Comparison of ENCODE assay signal across 25 cellular contexts in the genomic region with DNA sequence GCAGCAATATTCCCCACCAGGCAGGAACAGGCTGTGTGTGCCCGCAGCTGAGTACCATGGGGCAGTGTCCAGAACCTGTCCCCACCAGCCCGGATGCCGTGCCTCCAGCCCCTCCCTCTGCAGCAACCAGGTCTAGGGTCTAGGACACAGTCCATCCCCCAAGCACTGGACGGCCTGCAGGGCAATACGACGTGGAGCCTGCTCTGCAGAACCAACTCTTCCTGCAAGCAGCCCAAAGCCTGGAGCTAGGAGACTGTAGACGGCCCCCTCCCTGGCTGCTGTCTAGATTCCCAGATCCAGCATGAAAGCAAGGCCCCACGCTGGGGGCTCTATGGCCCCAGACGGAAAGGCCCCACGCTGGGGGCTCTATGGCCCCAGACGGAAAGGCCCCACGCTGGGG.
DNase-seq lines count a peak whose midpoint lies in the region; ATAC-seq, FAIRE-seq and TF ChIP-seq lines count a peak whose summit lies in the region.
"Had no signal": no experiment of that assay in that cellular context is flagged by ENCODE, and none has a peak within 500 bp of the region (broad histone marks: within the 10 kb centered on the region; RNA-seq: fewer than 3 reads in every experiment).

No MANE protein-coding gene starts in this region.

- intact Hi-C loops in A673 (cut with micrococcal nuclease; ENCODE audit: unreplicated experiment) (loop anchor here (2.0 to 10.0 kb wide), 2 partner anchors 84 to 196 kb away; no protein-coding TSS in a partner anchor), HepG2 (cut with micrococcal nuclease; ENCODE audit: unreplicated experiment) (no loop called here), sigmoid colon (cut with DNase I) (no loop called here)

- H3K27ac ChIP-seq in A673 (ENCODE audit: low read depth, low read length, poor library complexity, severe bottlenecking) (peak overlapping the region; percentile 88), HepG2 (ENCODE audit: extremely low read length, insufficient read depth, low read length) (no peak overlapping the region), sigmoid colon (peak overlapping the region in 1 of 4 donors; percentile 58)
- H3K27ac ChIP-seq: brain microvascular endothelial cell, C4-2B had no signal

- no peak overlapping the region for H3K9ac ChIP-seq in HepG2 (ENCODE audit: insufficient read depth, low read depth, low read length)

- TF ChIP-seq CTCF in A673 (conservative IDR thresholded peaks at IDR 0.05; ENCODE audit: low read depth, low read length) (no peak), HepG2 (CRISPR knock-in tag; IDR thresholded peaks at IDR 0.05) (no peak), sigmoid colon (IDR thresholded peaks at IDR 0.05) (no peak)

- no peak for FAIRE-seq in HepG2 (lab: Jason Lieb, UNC)
- FAIRE-seq: small intestine had no signal

- peak; percentile 20; the same call in 2 of the 3 replicates for ATAC-seq in HepG2

- H3K79me2 ChIP-seq in HepG2 (ENCODE audit: insufficient read depth, low read length) = no peaks in the 10 kb centered on the region

- H4K20me1 ChIP-seq in HepG2 (ENCODE audit: insufficient read depth, low read length) = no peaks in the 10 kb centered on the region

- WGBS in HepG2 (ENCODE audit: low lambda C conversion rate) = 98% methylated on average over 5 of the region's 12 CpGs
- 93 to 96% methylated on average over 12 of the region's 12 CpGs for WGBS in sigmoid colon, 2 donors

- POLR2A ChIA-PET in A673 (lab: Charles Lee; ENCODE audit: low non-redundant PET) (no interaction called here), HepG2 (lab: Yijun Ruan, JAX) (no interaction called here)

- peak; percentile 77 for DNase-seq in A673 (ENCODE audit: low spot score)
- peak; percentile 37 for DNase-seq in H7
- no peak for DNase-seq in HepG2 (ENCODE audit: low spot score)
- DNase-seq in sigmoid colon = peak; percentile 58
- DNase-seq in NAMALWA (ENCODE audit: low spot score) = no peak
- no peak for DNase-seq in 8988T
- no peak for DNase-seq in NCI-H2171 (lab: John Stamatoyannopoulos, UW)
- no peak for DNase-seq in NCI-H146 (lab: John Stamatoyannopoulos, UW)
- DNase-seq: activated CD4-positive, alpha-beta memory T cell treated with anti-CD3 and anti-CD28 coated beads for 36 hours; activated CD4-positive, alpha-beta T cell treated with anti-CD3 and anti-CD28 coated beads for 1 hour; activated naive CD4-positive, alpha-beta T cell treated with anti-CD3 and anti-CD28 coated beads, Interleukin-2, amount 10 ng/mL, durations not matched to agents 7 days and 5 days; brain microvascular endothelial cell; COR-L47; HCEC 1CT; immature natural killer cell; left colon; midbrain; naive B cell; NCI-H82; occipital lobe; psoas muscle; small intestine; SW 1271 had no signal

- TF ChIP-seq EP300 in HepG2 (IDR thresholded peaks at IDR 0.05; ENCODE audit: low read depth in 2 of 2, low read length in 2 of 2) (no peak), HepG2 (CRISPR knock-in tag; IDR thresholded peaks at IDR 0.05; ENCODE audit: borderline replicate concordance) (no peak), sigmoid colon (IDR thresholded peaks at IDR 0.05) (no peak)

- no peak for TF ChIP-seq RAD21 in HepG2 (CRISPR knock-in tag; IDR thresholded peaks at IDR 0.05)

- H2AFZ ChIP-seq in HepG2 (ENCODE audit: low read length) = no peak overlapping the region

- H3K4me3 ChIP-seq in A673 (ENCODE audit: low read depth, low read length, poor library complexity, severe bottlenecking) (no peak overlapping the region), H7 (ENCODE audit: insufficient read depth, low read depth, low read length) (no peak overlapping the region), HepG2 (replicated peaks in 1 of 3; ENCODE audit: insufficient read depth in 1 of 3, low read depth in 2 of 3, low read length in 3 of 3) (no peak overlapping the region), sigmoid colon (no peak overlapping the region)
- H3K4me3 ChIP-seq: gastroesophageal sphincter, psoas muscle had no signal

- no peaks in the 10 kb centered on the region for H3K36me3 ChIP-seq in A673 (ENCODE audit: insufficient read depth, low read length, poor library complexity, severe bottlenecking)
- H3K36me3 ChIP-seq in H7 (replicated peaks; ENCODE audit: control insufficient read depth, insufficient read depth, low read length) = no peaks in the 10 kb centered on the region
- H3K36me3 ChIP-seq in HepG2 (replicated peaks in 1 of 2; ENCODE audit: control insufficient read depth in 1 of 2, insufficient read depth in 2 of 2, low read length in 2 of 2) = no peaks in the 10 kb centered on the region
- H3K36me3 ChIP-seq in sigmoid colon = no peaks in the 10 kb centered on the region
- H3K36me3 ChIP-seq: brain microvascular endothelial cell, gastroesophageal sphincter had no signal

- H3K9me3 ChIP-seq in A673 (ENCODE audit: low read depth, low read length, poor library complexity, severe bottlenecking) = no peaks in the 10 kb centered on the region
- no peaks in the 10 kb centered on the region for H3K9me3 ChIP-seq in HepG2 (ENCODE audit: low read length)
- no peaks in the 10 kb centered on the region for H3K9me3 ChIP-seq in sigmoid colon
- H3K9me3 ChIP-seq: gastroesophageal sphincter, psoas muscle had no signal

- no TSS peak for BruUV-seq in A673 (replicated peaks; lab: Mats Ljungman, UMichigan)
- no TSS peak for BruUV-seq in HepG2 (replicated peaks; lab: Mats Ljungman, UMichigan)

- CTCF ChIA-PET in A673 (lab: Charles Lee) = no interaction called here
- CTCF ChIA-PET in HepG2 (lab: Yijun Ruan, JAX; ENCODE audit: low intra/inter-chr PET ratio, low total read pairs) = no interaction called here

- TF ChIP-seq POLR2A in HepG2 (IDR thresholded peaks at IDR 0.05; ENCODE audit: insufficient read depth in 1 of 2, low read depth in 2 of 2, low read length in 2 of 2) (no peak), sigmoid colon (IDR thresholded peaks at IDR 0.05) (no peak)

- in situ Hi-C loops in HepG2 (cut with HindIII; ENCODE audit: extremely low pct_ligation_motif_present, low pct_unique_long_range_greater_than_20kb) = no loop called here

- H3K4me1 ChIP-seq in A673 (ENCODE audit: insufficient read depth, low read length, poor library complexity, severe bottlenecking) (peaks cover 37% of the 10 kb centered on the region), HepG2 (ENCODE audit: insufficient read depth, low read length) (peaks cover 27% of the 10 kb centered on the region), sigmoid colon (no peaks in the 10 kb centered on the region)
- H3K4me1 ChIP-seq: psoas muscle had no signal

- H3K27me3 ChIP-seq in A673 (replicated peaks; ENCODE audit: insufficient read depth, low read depth, low read length, poor library complexity) (no peaks in the 10 kb centered on the region), H7 (ENCODE audit: control insufficient read depth, insufficient read depth, low read length) (no peaks in the 10 kb centered on the region), HepG2 (ENCODE audit: control insufficient read depth in 1 of 2, insufficient read depth in 2 of 2, low read length in 2 of 2) (no peaks in the 10 kb centered on the region), sigmoid colon (no peaks in the 10 kb centered on the region)
- H3K27me3 ChIP-seq: brain microvascular endothelial cell, gastroesophageal sphincter had no signal

- no peak overlapping the region for H3K4me2 ChIP-seq in HepG2 (ENCODE audit: low read depth, low read length)

TF ChIP-seq in HepG2, 621 proteins besides CTCF, POLR2A, EP300 and RAD21:
- no peak for TF ChIP-seq ZNF674 (CRISPR knock-in tag; IDR thresholded peaks at IDR 0.05; ENCODE audit: low read depth)
- no peak for TF ChIP-seq ZNF879 (CRISPR knock-in tag; IDR thresholded peaks at IDR 0.05)
- TF ChIP-seq ZNF644 (CRISPR knock-in tag; IDR thresholded peaks at IDR 0.05; ENCODE audit: low read depth) = no peak
- no peak for TF ChIP-seq ZNF850 (CRISPR knock-in tag; conservative IDR thresholded peaks at IDR 0.05)

Comparison
In these comparisons a context has a peak if more than half of its experiments do, and no peak if none do; other contexts are left out.
1. DNase-seq: peak in A673 (single experiment), H7 (single experiment) and sigmoid colon (single experiment); none in HepG2 (single experiment), NAMALWA (single experiment), 8988T (single experiment), NCI-H2171 (single experiment) and NCI-H146 (single experiment).